In the genomic region with DNA sequence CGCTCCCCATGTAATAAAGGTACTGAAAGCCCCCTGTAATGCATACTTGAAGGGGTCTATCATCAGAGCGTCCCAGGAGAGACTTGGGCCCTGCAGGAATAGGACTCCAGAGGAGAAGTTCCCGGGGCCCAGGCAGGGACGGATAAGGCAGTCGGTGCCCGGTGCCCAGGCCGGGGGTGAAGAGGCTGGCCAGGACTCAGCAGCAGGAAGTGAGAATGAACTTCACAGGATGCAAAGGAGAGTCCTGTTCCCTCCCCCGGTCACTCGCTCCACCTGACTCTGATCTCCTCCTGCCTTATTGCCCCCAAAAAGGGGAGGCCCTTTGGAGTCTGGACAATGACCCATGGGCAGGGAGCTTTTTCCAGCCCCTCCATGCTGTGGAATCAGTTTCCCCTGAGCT, we compare ENCODE assay signal across 34 cellular contexts. TPM values are rescaled to one million over a fixed set of nuclear protein-coding genes. Genes with fewer than 3 reads are reported as not detected.
"Had no signal": no experiment of that assay in that cellular context is flagged by ENCODE, and none has a peak within 500 bp of the region (broad histone marks: within the 10 kb centered on the region; RNA-seq: fewer than 3 reads in every experiment).

No MANE protein-coding gene starts in this region.

- H3K27me3 ChIP-seq: left lung, ovary, right lobe of liver, testis, thyroid gland, transverse colon, upper lobe of left lung, vagina had no signal

- H3K36me3 ChIP-seq: left lung, ovary, prostate gland, right lobe of liver, stomach, thyroid gland, transverse colon, upper lobe of left lung, vagina had no signal

- DNase-seq: hypothalamus; immature natural killer cell; kidney; left colon; left lung; midbrain; mucosa of descending colon; naive thymus-derived CD4-positive, alpha-beta T cell; ovary; retina; right lobe of liver; stimulated activated CD4-positive, alpha-beta T cell treated with anti-CD3 and anti-CD28 coated beads, Interleukin-15, amount 100 ng/mL, for 24 hours; stimulated activated CD4-positive, alpha-beta T cell treated with anti-CD3 and anti-CD28 coated beads, Interleukin-2, amount 100 ng/mL, for 24 hours; stimulated activated CD4-positive, alpha-beta T cell treated with anti-CD3 and anti-CD28 coated beads, Interleukin-4, amount 100 ng/mL, for 1 hour; stimulated activated naive B cell treated with anti-CD40 and anti-IgM and Interleukin-4, amounts not matched to agents 10 μg/mL and 1 μg/mL and 100 μg/mL, for 72 hours; stimulated activated naive CD8-positive, alpha-beta T cell treated with anti-CD3 and anti-CD28 coated beads, Interleukin-15, Interleukin-2, amounts not matched to agents 100 U/mL and 50 U/mL, for 24 hours; stomach; testis; thyroid gland; transverse colon; upper lobe of left lung had no signal

- H3K27ac ChIP-seq: left lung, ovary, prostate gland, right lobe of liver, stomach, testis, thyroid gland, transverse colon, vagina had no signal

- H3K9me3 ChIP-seq: left lung, mucosa of descending colon, ovary, prostate gland, right lobe of liver, stomach, testis, thyroid gland, transverse colon, upper lobe of left lung, vagina had no signal

- H3K4me3 Mint-ChIP-seq: immature natural killer cell; memory B cell; naive thymus-derived CD4-positive, alpha-beta T cell; natural killer cell treated with Interleukin-12 subunit alpha and Interleukin-12 subunit beta and Interleukin-15 and Interleukin-18, amount 100 ng/mL, for 72 hours; stimulated activated naive B cell treated with anti-CD40 and anti-IgM and Interleukin-4, amounts not matched to agents 10 μg/mL and 1 μg/mL and 100 μg/mL, for 72 hours had no signal

- H3K27ac Mint-ChIP-seq: memory B cell; natural killer cell treated with Interleukin-12 subunit alpha and Interleukin-12 subunit beta and Interleukin-15 and Interleukin-18, amount 100 ng/mL, for 72 hours; stimulated activated naive B cell treated with anti-CD40 and anti-IgM and Interleukin-4, amounts not matched to agents 10 μg/mL and 1 μg/mL and 100 μg/mL, for 72 hours had no signal

- ATAC-seq: left colon; left lung; mucosa of descending colon; naive thymus-derived CD4-positive, alpha-beta T cell; natural killer cell treated with Interleukin-12 subunit alpha and Interleukin-12 subunit beta and Interleukin-15 and Interleukin-18, amount 100 ng/mL, for 72 hours; right lobe of liver; stimulated activated naive B cell treated with anti-CD40 and anti-IgM and Interleukin-4, amounts not matched to agents 10 μg/mL and 1 μg/mL and 100 μg/mL, for 72 hours; stimulated activated naive CD8-positive, alpha-beta T cell treated with anti-CD3 and anti-CD28 coated beads, Interleukin-15, Interleukin-2, amounts not matched to agents 100 U/mL and 50 U/mL, for 24 hours had no signal

- H3K4me1 ChIP-seq: prostate gland, right lobe of liver, testis had no signal

- H3K4me2 ChIP-seq: smooth muscle cell had no signal

- H3K9me3 Mint-ChIP-seq: immature natural killer cell; memory B cell; naive thymus-derived CD4-positive, alpha-beta T cell; natural killer cell treated with Interleukin-12 subunit alpha and Interleukin-12 subunit beta and Interleukin-15 and Interleukin-18, amount 100 ng/mL, for 72 hours; stimulated activated naive B cell treated with anti-CD40 and anti-IgM and Interleukin-4, amounts not matched to agents 10 μg/mL and 1 μg/mL and 100 μg/mL, for 72 hours had no signal

- H3K4me3 ChIP-seq: left lung, mucosa of descending colon, ovary, prostate gland, right lobe of liver, smooth muscle cell, stomach, testis, thyroid gland, transverse colon, upper lobe of left lung, vagina had no signal

- H3K36me3 Mint-ChIP-seq: immature natural killer cell; memory B cell; naive thymus-derived CD4-positive, alpha-beta T cell; natural killer cell treated with Interleukin-12 subunit alpha and Interleukin-12 subunit beta and Interleukin-15 and Interleukin-18, amount 100 ng/mL, for 72 hours; stimulated activated naive B cell treated with anti-CD40 and anti-IgM and Interleukin-4, amounts not matched to agents 10 μg/mL and 1 μg/mL and 100 μg/mL, for 72 hours had no signal

RNA-seq across cellular contexts. Expression of a gene that starts 40.3 kb away (rescaled TPM):
- total RNA-seq: kidney; left colon; left lung; lower leg skin; lung microvascular endothelial cell; mesenteric fat pad; mucosa of descending colon; myocyte; naive thymus-derived CD4-positive, alpha-beta T cell; natural killer cell treated with Interleukin-12 subunit alpha and Interleukin-12 subunit beta and Interleukin-15 and Interleukin-18, amount 100 ng/mL, for 72 hours; omental fat pad; right lobe of liver; skeletal muscle tissue; smooth muscle cell; stomach; thyroid gland; transverse colon; upper lobe of left lung; urinary bladder; vagina had no signal
- polyA plus RNA-seq: immature natural killer cell; naive thymus-derived CD4-positive, alpha-beta T cell; neural cell; smooth muscle cell; stomach; urinary bladder had no signal
